ENCODE assay signal across 1 cellular context in the genomic region with DNA sequence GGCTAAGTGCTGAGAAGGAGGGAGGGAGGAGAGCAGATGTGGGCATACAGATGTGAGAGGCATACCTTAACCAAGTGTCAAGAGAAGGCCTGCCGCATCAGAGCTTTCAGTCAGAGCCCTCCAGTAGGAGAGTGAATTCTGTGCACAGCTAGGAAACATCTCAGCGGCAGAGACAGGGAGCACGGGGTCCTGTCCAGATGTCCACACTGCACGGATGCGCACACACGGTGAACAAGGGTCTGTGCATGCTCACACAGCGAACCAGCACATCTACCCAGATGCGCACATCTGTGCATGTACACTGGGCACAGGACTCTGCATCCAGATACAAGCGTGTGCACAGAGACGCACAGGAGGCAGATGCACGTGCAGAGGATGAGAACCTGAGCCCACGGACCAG.
TF ChIP-seq lines count a peak whose summit lies in the region.

No MANE protein-coding gene starts in this region.

TF ChIP-seq in H1, 55 proteins besides CTCF, POLR2A, EP300 and RAD21 (continued from another document):
- TF ChIP-seq RNF2 (IDR thresholded peaks at IDR 0.05; ENCODE audit: borderline replicate concordance, low read depth, low read length, missing control alignments, poor library complexity, severe bottlenecking): no peak
- TF ChIP-seq BRCA1 (IDR thresholded peaks at IDR 0.05; ENCODE audit: low read depth, low read length): no peak
